ENCODE assay signal across 17 cellular contexts in genomic region chr4:37584087-37584486, GRCh38.
DNase-seq lines count a peak whose midpoint lies in the region; ATAC-seq and TF ChIP-seq lines count a peak whose summit lies in the region.
"Had no signal": no experiment of that assay in that cellular context is flagged by ENCODE, and none has a peak within 500 bp of the region (broad histone marks: within the 10 kb centered on the region; RNA-seq: fewer than 3 reads in every experiment).

No MANE protein-coding gene starts in this region.

- peaks cover 11% of the 10 kb centered on the region for H3K4me1 Mint-ChIP-seq in endothelial cell (ENCODE audit: unreplicated experiment)

- no peaks in the 10 kb centered on the region for H3K27me3 ChIP-seq in mucosa of stomach (ENCODE audit: control insufficient read depth, insufficient read depth, low read length)
- H3K27me3 ChIP-seq in transverse colon, result no peaks in the 10 kb centered on the region

- peak; percentile 92 for TF ChIP-seq POLR2A in transverse colon (IDR thresholded peaks at IDR 0.05)

- H3K4me1 ChIP-seq in mucosa of stomach (ENCODE audit: control insufficient read depth, insufficient read depth, low read length), result peaks cover 6% of the 10 kb centered on the region
- H3K4me1 ChIP-seq in transverse colon, result peaks cover 0 to 10% (median 2%) of the 10 kb centered on the region in 4 donors

- TF ChIP-seq CTCF in endothelial cell (IDR thresholded peaks at IDR 0.05; ENCODE audit: unreplicated experiment) (no peak), transverse colon (IDR thresholded peaks at IDR 0.05) (no peak)

- H3K4me3 ChIP-seq in mucosa of stomach (ENCODE audit: low read length) (no peak overlapping the region), transverse colon (peak overlapping the region; percentile 11 to 46 (median 22))

- H3K27ac ChIP-seq in transverse colon, result peak overlapping the region; percentile 82 to 89 (median 88)
- H3K27ac ChIP-seq in substantia nigra (ENCODE audit: low read depth, low read length, poor library complexity, severe bottlenecking), result no peak overlapping the region
- H3K27ac ChIP-seq: C4-2B had no signal

- H3K9ac ChIP-seq in mucosa of stomach (ENCODE audit: low read length), result peak overlapping the region; percentile 53

- H3K4me3 Mint-ChIP-seq in endothelial cell (ENCODE audit: unreplicated experiment), result peak overlapping the region; percentile 19

- no peak for ATAC-seq in HG02938 (IDR thresholded peaks at IDR 0.05; ENCODE audit: unreplicated experiment)
- ATAC-seq in GM18909 (IDR thresholded peaks at IDR 0.05; ENCODE audit: poor library complexity, unreplicated experiment), result no peak
- ATAC-seq: PC-3 had no signal

- DNase-seq in UCSD-AML1 (lab: John Stamatoyannopoulos, UW; ENCODE audit: unreplicated experiment) (peak; percentile 22), endothelial cell (ENCODE audit: low spot score) (no peak), transverse colon (peak; percentile 85), germinal center (ENCODE audit: low spot score) (no peak), substantia nigra (lab: John Stamatoyannopoulos, UW) (no peak)
- DNase-seq: COR-L47, GOT3, KG1, NCI-H1092 treated with DMSO at 0.1 percent for 48 hours, NCI-H1694, NCI-H446, NCI-H748 treated with DMSO at 0.1 percent for 48 hours, PC-3 had no signal

- H3K9me3 ChIP-seq in mucosa of stomach (ENCODE audit: control insufficient read depth, low read length) (no peaks in the 10 kb centered on the region), transverse colon (peaks cover 4 to 6% of the 10 kb centered on the region in 2 donors)

- 46 to 66% methylated on average over 3 to 8 of the region's 8 CpGs for WGBS in transverse colon (ENCODE audit: low coverage in 1 of 2), 2 donors

- intact Hi-C loops in transverse colon (cut with DNase I; ENCODE audit: low total_unique reads), result no loop called here

- H3K27me3 Mint-ChIP-seq in endothelial cell (ENCODE audit: unreplicated experiment), result peaks cover 8% of the 10 kb centered on the region

- no peaks in the 10 kb centered on the region for H3K36me3 ChIP-seq in mucosa of stomach (ENCODE audit: control insufficient read depth, insufficient read depth, low read length)
- no peaks in the 10 kb centered on the region for H3K36me3 ChIP-seq in transverse colon

- H3K36me3 Mint-ChIP-seq in endothelial cell (ENCODE audit: low read depth, unreplicated experiment), result peaks cover 4% of the 10 kb centered on the region

- H3K27ac Mint-ChIP-seq in endothelial cell (ENCODE audit: unreplicated experiment), result no peak overlapping the region

- no peaks in the 10 kb centered on the region for H3K9me3 Mint-ChIP-seq in endothelial cell (ENCODE audit: unreplicated experiment)

- in situ Hi-C loops in transverse colon (cut with MboI; ENCODE audit: low pct_ligation_motif_present in 1 of 4, low pct_unique_long_range_greater_than_20kb in 1 of 4, low sequenced_read_pairs in 3 of 4), result no loop called here

- TF ChIP-seq EP300 in transverse colon (IDR thresholded peaks at IDR 0.05; ENCODE audit: low read depth), result peak; percentile 35

Comparison
In these comparisons a context has a peak if more than half of its experiments do, and no peak if none do; other contexts are left out.
1. DNase-seq: peak in UCSD-AML1 (single experiment) and transverse colon (single experiment); none in endothelial cell (single experiment), germinal center (single experiment) and substantia nigra (0 of 49).